9 cellular contexts compared by ENCODE assay signal in genomic region chr19:1189419-1189818, GRCh38.
DNase-seq lines count a peak whose midpoint lies in the region; ATAC-seq and TF ChIP-seq lines count a peak whose summit lies in the region.
"Had no signal": no experiment of that assay in that cellular context is flagged by ENCODE, and none has a peak within 500 bp of the region (broad histone marks: within the 10 kb centered on the region; RNA-seq: fewer than 3 reads in every experiment).

No MANE protein-coding gene starts in this region.

- no peaks in the 10 kb centered on the region for H4K20me1 ChIP-seq in MM.1S (ENCODE audit: insufficient read depth, low read length)

- no peaks in the 10 kb centered on the region for H3K79me2 ChIP-seq in MM.1S (ENCODE audit: low read length)

- no peaks in the 10 kb centered on the region for H3F3A ChIP-seq in MM.1S (ENCODE audit: insufficient read depth, low read length)

- no peak overlapping the region for H3K9ac ChIP-seq in MM.1S (ENCODE audit: low read length)

- no peaks in the 10 kb centered on the region for H3K36me3 ChIP-seq in MM.1S (replicated peaks; ENCODE audit: insufficient read depth, low read length)

- H2AFZ ChIP-seq in MM.1S (ENCODE audit: low read length) = no peak overlapping the region

- no peaks in the 10 kb centered on the region for H3K27me3 ChIP-seq in MM.1S (replicated peaks; ENCODE audit: insufficient read depth, low read length)

- no peaks in the 10 kb centered on the region for H3K9me3 ChIP-seq in MM.1S (replicated peaks; ENCODE audit: insufficient read depth, low read length)

- no peaks in the 10 kb centered on the region for H3K4me1 ChIP-seq in MM.1S (ENCODE audit: low read length)

- no peak overlapping the region for H3K27ac ChIP-seq in MM.1S (ENCODE audit: low read length)

- ATAC-seq in GM19463 (IDR thresholded peaks at IDR 0.05; ENCODE audit: unreplicated experiment) = no peak
- no peak for ATAC-seq in GM19351 (IDR thresholded peaks at IDR 0.05; ENCODE audit: unreplicated experiment)

- peak; percentile 6 for DNase-seq in MM.1S
- DNase-seq in activated CD8-positive, alpha-beta memory T cell treated with anti-CD3 and anti-CD28 coated beads for 24 hours = peak; percentile 73
- peak; percentile 67 for DNase-seq in epithelial cell of esophagus (ENCODE audit: low read depth)
- peak; percentile 41 to 69 for DNase-seq in stimulated activated CD4-positive, alpha-beta T cell treated with anti-CD3 and anti-CD28 coated beads, Interleukin-4, amount 100 ng/mL, for 4 hours
- no peak for DNase-seq in DMS114 treated with DMSO at 0.1 percent for 48 hours (lab: John Stamatoyannopoulos, UW; ENCODE audit: unreplicated experiment)
- DNase-seq in NCI-H2081 (lab: John Stamatoyannopoulos, UW) = no peak
- DNase-seq: NCI-H524 treated with DMSO at 0.1 percent for 48 hours had no signal

- TF ChIP-seq CTCF in MM.1S (IDR thresholded peaks at IDR 0.05; ENCODE audit: low read length) = no peak
- no peak for TF ChIP-seq CTCF in epithelial cell of esophagus (IDR thresholded peaks at IDR 0.05; ENCODE audit: insufficient read depth, low read depth, low read length, missing control alignments)

- no peaks in the 10 kb centered on the region for H3K9me2 ChIP-seq in MM.1S (replicated peaks; ENCODE audit: insufficient read depth, low read length)

- no peak overlapping the region for H3K4me2 ChIP-seq in MM.1S (ENCODE audit: low read depth, low read length)

- H3K4me3 ChIP-seq in MM.1S (ENCODE audit: low read length) = no peak overlapping the region
- H3K4me3 ChIP-seq in epithelial cell of esophagus (ENCODE audit: low read length) = no peak overlapping the region

Comparison
In these comparisons a context has a peak if more than half of its experiments do, and no peak if none do; other contexts are left out.
1. DNase-seq: peak in MM.1S (single experiment), activated CD8-positive, alpha-beta memory T cell treated with anti-CD3 and anti-CD28 coated beads for 24 hours (single experiment), epithelial cell of esophagus (single experiment) and stimulated activated CD4-positive, alpha-beta T cell treated with anti-CD3 and anti-CD28 coated beads, Interleukin-4, amount 100 ng/mL, for 4 hours (2 of 2); none in DMS114 treated with DMSO at 0.1 percent for 48 hours (single experiment) and NCI-H2081 (0 of 2).